Comparison of ENCODE assay signal across 19 cellular contexts in genomic region chr5:61637566-61637965, GRCh38.
DNase-seq lines count a peak whose midpoint lies in the region; ATAC-seq, FAIRE-seq and TF ChIP-seq lines count a peak whose summit lies in the region.
"Had no signal": no experiment of that assay in that cellular context is flagged by ENCODE, and none has a peak within 500 bp of the region (broad histone marks: within the 10 kb centered on the region; RNA-seq: fewer than 3 reads in every experiment).

No MANE protein-coding gene starts in this region.

- H3K9me3 Mint-ChIP-seq in GM23338 (no peaks in the 10 kb centered on the region), glutamatergic neuron (ENCODE audit: unreplicated experiment) (peaks cover 2% of the 10 kb centered on the region)
- no peaks in the 10 kb centered on the region for H3K9me3 Mint-ChIP-seq in naive thymus-derived CD8-positive, alpha-beta T cell

- FAIRE-seq in D721Med (lab: Jason Lieb, UNC), result no peak
- FAIRE-seq: islet of Langerhans had no signal

- H3K27ac ChIP-seq in GM23338 (ENCODE audit: low read depth), result no peak overlapping the region
- no peak overlapping the region for H3K27ac ChIP-seq in SK-N-MC
- H3K27ac ChIP-seq: testis, WERI-Rb-1 had no signal

- H3F3A ChIP-seq in GM23338 (replicated peaks; ENCODE audit: low read depth), result no peaks in the 10 kb centered on the region

- peaks cover 10% of the 10 kb centered on the region for H3K4me1 ChIP-seq in GM23338 (ENCODE audit: insufficient read depth)

- TF ChIP-seq CTCF in GM23338 (conservative IDR thresholded peaks at IDR 0.05; ENCODE audit: low read depth in 2 of 2), result no peak
- TF ChIP-seq CTCF in glutamatergic neuron (IDR thresholded peaks at IDR 0.05; ENCODE audit: partially characterized antibody, unreplicated experiment), result no peak
- TF ChIP-seq CTCF in D721Med (IDR thresholded peaks at IDR 0.05; ENCODE audit: insufficient read depth, missing control alignments), result no peak

- H3K36me3 Mint-ChIP-seq in GM23338 (ENCODE audit: low read depth) (no peaks in the 10 kb centered on the region), glutamatergic neuron (ENCODE audit: unreplicated experiment) (no peaks in the 10 kb centered on the region)
- no peaks in the 10 kb centered on the region for H3K36me3 Mint-ChIP-seq in naive thymus-derived CD8-positive, alpha-beta T cell

- H3K4me1 Mint-ChIP-seq in GM23338 (peaks cover 13% of the 10 kb centered on the region), glutamatergic neuron (ENCODE audit: low read depth, unreplicated experiment) (peaks cover 31% of the 10 kb centered on the region)
- H3K4me1 Mint-ChIP-seq in naive thymus-derived CD8-positive, alpha-beta T cell, result no peaks in the 10 kb centered on the region

- H3K9me2 ChIP-seq in GM23338 (ENCODE audit: insufficient read depth), result peaks cover 1% of the 10 kb centered on the region; the same call in 1 of the 2 replicates

- POLR2A ChIA-PET in naive thymus-derived CD8-positive, alpha-beta T cell (lab: Charles Lee), result no interaction called here

- H3K27me3 ChIP-seq in GM23338 (ENCODE audit: insufficient read depth), result no peaks in the 10 kb centered on the region
- H3K27me3 ChIP-seq: testis had no signal

- no peak overlapping the region; the same call in 1 of the 2 replicates for H3K27ac Mint-ChIP-seq in GM23338
- H3K27ac Mint-ChIP-seq in glutamatergic neuron (ENCODE audit: unreplicated experiment), result no peak overlapping the region
- no peak overlapping the region for H3K27ac Mint-ChIP-seq in naive thymus-derived CD8-positive, alpha-beta T cell
- H3K27ac Mint-ChIP-seq: activated CD8-positive, alpha-beta T cell treated with anti-CD3 and anti-CD28 coated beads, Interleukin-2, amount 10 ng/mL, durations not matched to agents 7 days and 5 days had no signal

- H4K20me1 ChIP-seq in GM23338 (replicated peaks; ENCODE audit: insufficient read depth), result no peaks in the 10 kb centered on the region

- no peak overlapping the region for H3K9ac ChIP-seq in SK-N-MC (ENCODE audit: insufficient read length)

- no peaks in the 10 kb centered on the region for H3K36me3 ChIP-seq in GM23338 (ENCODE audit: insufficient read depth)
- H3K36me3 ChIP-seq in SK-N-MC (ENCODE audit: insufficient read depth, low read length), result no peaks in the 10 kb centered on the region
- H3K36me3 ChIP-seq: WERI-Rb-1 had no signal

- no peaks in the 10 kb centered on the region for H3K9me3 ChIP-seq in SK-N-MC (ENCODE audit: low read depth, low read length)
- H3K9me3 ChIP-seq: testis had no signal

- H3K4me3 Mint-ChIP-seq in GM23338 (no peak overlapping the region), glutamatergic neuron (ENCODE audit: unreplicated experiment) (no peak overlapping the region)
- no peak overlapping the region for H3K4me3 Mint-ChIP-seq in naive thymus-derived CD8-positive, alpha-beta T cell
- H3K4me3 Mint-ChIP-seq: activated CD8-positive, alpha-beta T cell treated with anti-CD3 and anti-CD28 coated beads, Interleukin-2, amount 10 ng/mL, durations not matched to agents 7 days and 5 days had no signal

- H3K4me3 ChIP-seq in GM23338 (no peak overlapping the region), SK-N-MC (no peak overlapping the region)
- H3K4me3 ChIP-seq: testis had no signal

- ATAC-seq in GM23338, result peak; percentile 44; the same call in 2 of the 3 replicates
- no peak for ATAC-seq in naive thymus-derived CD8-positive, alpha-beta T cell
- ATAC-seq: activated CD8-positive, alpha-beta T cell treated with anti-CD3 and anti-CD28 coated beads, Interleukin-2, amount 10 ng/mL, durations not matched to agents 7 days and 5 days; HCT116 had no signal

- no peaks in the 10 kb centered on the region for H3K79me2 ChIP-seq in GM23338 (replicated peaks; ENCODE audit: insufficient read depth)

- H2AFZ ChIP-seq in GM23338, result 0 out of 2 replicates have a peak overlapping the region, but pooled peaks have one; percentile 83

- peaks cover 2% of the 10 kb centered on the region for H3K27me3 Mint-ChIP-seq in GM23338 (ENCODE audit: insufficient read depth, low read depth, poor library complexity)
- H3K27me3 Mint-ChIP-seq in glutamatergic neuron (ENCODE audit: unreplicated experiment), result peaks cover 6% of the 10 kb centered on the region
- peaks cover 0 to 8% (median 3%) of the 10 kb centered on the region in 5 donors for H3K27me3 Mint-ChIP-seq in naive thymus-derived CD8-positive, alpha-beta T cell

- DNase-seq in GM23338 (ENCODE audit: low spot score) (peak; percentile 33), SK-N-MC (ENCODE audit: low read depth, low spot score) (peak; percentile 48), glutamatergic neuron (peak; percentile 40), renal cortical epithelial cell (ENCODE audit: low read depth) (peak; percentile 36), COLO668 (lab: John Stamatoyannopoulos, UW; ENCODE audit: unreplicated experiment) (no peak), dermis blood vessel endothelial cell (no peak), D721Med (ENCODE audit: insufficient read length, low spot score) (no peak)
- no peak for DNase-seq in naive thymus-derived CD8-positive, alpha-beta T cell
- DNase-seq: activated CD8-positive, alpha-beta T cell treated with anti-CD3 and anti-CD28 coated beads, Interleukin-2, amount 10 ng/mL, durations not matched to agents 7 days and 5 days; AML-193; DMS 273 treated with DMSO at 0.1 percent for 48 hours; Karpas-422; NCI-H1436; NCI-H446; stimulated activated CD4-positive, alpha-beta T cell treated with anti-CD3 and anti-CD28 coated beads, Interleukin-4, amount 100 ng/mL, for 1 hour; testis; WERI-Rb-1 had no signal

- peak overlapping the region; percentile 35; the same call in 1 of the 2 replicates for H3K4me2 ChIP-seq in GM23338

TF ChIP-seq in GM23338, 12 proteins besides CTCF, POLR2A, EP300 and RAD21 (continues in another document):
- TF ChIP-seq CREB1 (CRISPR knock-in tag; IDR thresholded peaks at IDR 0.05; ENCODE audit: low read depth) (no peak), ZNF331 (CRISPR knock-in tag; IDR thresholded peaks at IDR 0.05; ENCODE audit: low read depth) (no peak), JUNB (IDR thresholded peaks at IDR 0.05; ENCODE audit: unreplicated experiment) (no peak), ZNF114 (CRISPR knock-in tag; IDR thresholded peaks at IDR 0.05) (no peak), REST (IDR thresholded peaks at IDR 0.05; ENCODE audit: unreplicated experiment) (no peak), EZH2 (IDR thresholded peaks at IDR 0.05; ENCODE audit: low read depth, unreplicated experiment) (no peak), NANOG (IDR thresholded peaks at IDR 0.05; ENCODE audit: borderline replicate concordance) (no peak), EZH2phosphoT487 (IDR thresholded peaks at IDR 0.05; ENCODE audit: unreplicated experiment) (no peak)

Comparison
In these comparisons a context has a peak if more than half of its experiments do, and no peak if none do; other contexts are left out.
1. DNase-seq: peak in GM23338 (single experiment), SK-N-MC (single experiment), glutamatergic neuron (single experiment) and renal cortical epithelial cell (single experiment); none in naive thymus-derived CD8-positive, alpha-beta T cell (0 of 10), COLO668 (single experiment), dermis blood vessel endothelial cell (single experiment) and D721Med (single experiment).